Comparison of ENCODE assay signal across 1 cellular context in the genomic region with DNA sequence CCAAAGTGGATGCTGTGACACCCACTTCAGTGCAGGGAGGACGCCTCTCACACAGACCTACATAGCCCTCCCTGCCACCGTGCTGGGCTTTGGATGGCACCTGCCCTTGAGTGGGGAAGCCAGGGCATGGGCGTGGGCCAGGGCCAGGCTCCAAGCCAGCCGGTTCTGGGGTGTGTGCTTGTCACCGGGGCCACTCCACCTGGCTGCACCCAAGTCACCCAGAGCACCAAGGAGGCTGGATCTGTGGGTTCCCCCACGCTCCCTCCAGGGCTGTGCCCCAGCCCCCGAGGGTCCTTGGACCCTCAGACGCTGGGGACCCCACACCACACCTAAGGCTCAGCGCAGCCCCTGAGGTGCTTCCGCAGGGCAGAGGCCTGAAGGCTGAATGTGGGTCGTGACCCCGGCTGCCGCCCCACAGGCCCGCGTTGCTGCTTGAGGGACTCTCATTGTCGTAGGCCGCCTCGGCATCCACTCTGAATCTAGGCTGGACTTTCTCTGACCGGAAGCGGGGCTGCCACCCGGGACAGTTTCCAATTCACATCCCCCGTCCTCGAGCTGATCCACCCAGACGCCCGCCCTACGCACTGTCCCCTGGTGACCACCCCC.
TF ChIP-seq lines count a peak whose summit lies in the region.

No MANE protein-coding gene starts in this region.

TF ChIP-seq in GM12878, 131 proteins besides CTCF, POLR2A, EP300 and RAD21:
- TF ChIP-seq ZNF217 (IDR thresholded peaks at IDR 0.05) (no peak), ETV6 (conservative IDR thresholded peaks at IDR 0.05 in 1 of 2, IDR thresholded peaks at IDR 0.05 in 1 of 2; ENCODE audit: borderline replicate concordance in 1 of 2, low read depth in 1 of 2) (no peak), SUZ12 (IDR thresholded peaks at IDR 0.05; ENCODE audit: unreplicated experiment) (no peak), SMAD1 (IDR thresholded peaks at IDR 0.05; ENCODE audit: low read depth, partially characterized antibody) (no peak), ZBTB4 (CRISPR knock-in tag; IDR thresholded peaks at IDR 0.05) (no peak), SUPT20H (IDR thresholded peaks at IDR 0.05; ENCODE audit: borderline replicate concordance, control insufficient read depth, low read depth, low read length) (no peak), ZNF384 (IDR thresholded peaks at IDR 0.05; ENCODE audit: borderline replicate concordance, low read depth, low read length) (no peak), CBX3 (IDR thresholded peaks at IDR 0.05; ENCODE audit: borderline replicate concordance, low read depth) (no peak), TARDBP (IDR thresholded peaks at IDR 0.05; ENCODE audit: borderline replicate concordance) (no peak), POLR2AphosphoS5 (IDR thresholded peaks at IDR 0.05; ENCODE audit: low read length) (no peak), SMAD5 (IDR thresholded peaks at IDR 0.05; ENCODE audit: low read depth) (no peak), POU2F2 (IDR thresholded peaks at IDR 0.05; ENCODE audit: borderline replicate concordance, low read depth, low read length) (no peak), HSF1 (IDR thresholded peaks at IDR 0.05; ENCODE audit: low read depth, low read length) (no peak), BCLAF1 (IDR thresholded peaks at IDR 0.05) (no peak)
